In the genomic region with DNA sequence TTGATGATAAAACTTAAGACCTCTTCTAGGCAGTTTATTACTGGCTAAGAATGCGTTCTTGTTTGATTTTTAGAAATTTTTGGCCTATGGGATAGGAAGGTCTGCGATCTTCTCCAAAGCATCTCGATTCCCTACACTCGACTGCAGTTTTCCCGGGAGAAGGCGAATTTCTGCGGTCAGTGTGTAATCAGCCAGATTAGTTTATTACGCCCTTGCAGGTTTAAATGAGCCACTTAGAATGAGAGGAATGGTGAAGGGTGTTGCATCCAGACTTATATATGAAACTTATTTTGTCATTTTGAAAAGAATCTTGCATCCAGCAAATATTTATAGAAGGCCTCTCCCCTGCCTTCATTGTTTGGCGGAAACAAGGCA, we compare ENCODE assay signal across 8 cellular contexts. TPM values are rescaled to one million over a fixed set of nuclear protein-coding genes. Genes with fewer than 3 reads are reported as not detected.
DNase-seq lines count a peak whose midpoint lies in the region; ATAC-seq, FAIRE-seq and TF ChIP-seq lines count a peak whose summit lies in the region.

No MANE protein-coding gene starts in this region.

- H2BK5ac ChIP-seq in mesendoderm (ENCODE audit: low read length) = no peak overlapping the region

- no peak overlapping the region for H4K8ac ChIP-seq in mesendoderm (ENCODE audit: low read depth, low read length)

- peaks cover 11% of the 10 kb centered on the region for H3K79me1 ChIP-seq in mesendoderm (ENCODE audit: low read length)

- intact Hi-C loops in left ventricle myocardium inferior (cut with micrococcal nuclease) = no loop called here
- intact Hi-C loops in left ventricle myocardium superior (cut with micrococcal nuclease) = no loop called here
- intact Hi-C loops in head of caudate nucleus (cut with DNase I) = no loop called here

- peaks cover 3% of the 10 kb centered on the region for H3K36me3 ChIP-seq in left ventricle myocardium inferior
- H3K36me3 ChIP-seq in mesendoderm (ENCODE audit: control insufficient read depth, insufficient read depth, low read length) = peaks cover under 1% of the 10 kb centered on the region

- peaks cover 44% of the 10 kb centered on the region for H3K4me1 Mint-ChIP-seq in brain

- H3K4me3 ChIP-seq in left ventricle myocardium inferior = peak overlapping the region; percentile 93
- H3K4me3 ChIP-seq in mesendoderm (ENCODE audit: low read length) = peak overlapping the region; percentile 89

- H2BK120ac ChIP-seq in mesendoderm (ENCODE audit: low read depth, low read length) = no peak overlapping the region

- H3K9ac ChIP-seq in mesendoderm (ENCODE audit: low read length) = peak overlapping the region; percentile 84

- WGBS in mesendoderm (ENCODE audit: extremely low coverage, insufficient coverage, low lambda C conversion rate) = no CpG with 5 or more reads among the region's 9 CpGs

- H3K4ac ChIP-seq in mesendoderm (ENCODE audit: low read depth, low read length) = no peak overlapping the region

- H2BK15ac ChIP-seq in mesendoderm (replicated peaks; ENCODE audit: low read depth) = no peak overlapping the region

- H3K27ac Mint-ChIP-seq in brain = peak overlapping the region; percentile 92 to 100 (median 98)

- FAIRE-seq in D721Med (lab: Jason Lieb, UNC) = no peak

- H3K79me2 ChIP-seq in mesendoderm (ENCODE audit: control insufficient read depth, insufficient read depth, low read length) = peaks cover 57% of the 10 kb centered on the region

- H3K9me3 Mint-ChIP-seq in brain = peaks cover 0 to 3% (median 0%) of the 10 kb centered on the region in 5 experiments

- peak overlapping the region; percentile 11 for H3K18ac ChIP-seq in mesendoderm (ENCODE audit: low read length)

- no peak for TF ChIP-seq CTCF in left ventricle myocardium inferior (IDR thresholded peaks at IDR 0.05; ENCODE audit: borderline replicate concordance)
- no peak for TF ChIP-seq CTCF in brain (conservative IDR thresholded peaks at IDR 0.05)
- TF ChIP-seq CTCF in D721Med (IDR thresholded peaks at IDR 0.05; ENCODE audit: insufficient read depth, missing control alignments) = no peak

- H3K56ac ChIP-seq in mesendoderm (ENCODE audit: low read length) = peak overlapping the region; percentile 96

- peaks cover 22% of the 10 kb centered on the region for H3K36me3 Mint-ChIP-seq in brain

- H3K27ac ChIP-seq in left ventricle myocardium inferior (replicated peaks) (peak overlapping the region; percentile 96), mesendoderm (ENCODE audit: low read depth, low read length) (no peak overlapping the region)

- peak overlapping the region; percentile 99 to 100 (median 100) for H3K4me3 Mint-ChIP-seq in brain

- H3K4me1 ChIP-seq in left ventricle myocardium inferior = peaks cover 60% of the 10 kb centered on the region
- H3K4me1 ChIP-seq in mesendoderm (ENCODE audit: control insufficient read depth, low read depth, low read length) = peaks cover 5% of the 10 kb centered on the region

- peaks cover 21% of the 10 kb centered on the region for H3K27me3 Mint-ChIP-seq in brain

- ATAC-seq in left ventricle myocardium superior = no peak
- no peak for ATAC-seq in HG02798 (IDR thresholded peaks at IDR 0.05; ENCODE audit: poor library complexity, unreplicated experiment)

- peak overlapping the region; percentile 74 for H3K4me2 ChIP-seq in mesendoderm (ENCODE audit: low read length)

- no peak overlapping the region for H3K23ac ChIP-seq in mesendoderm (ENCODE audit: low read length)

- H2AK5ac ChIP-seq in mesendoderm (ENCODE audit: low read length) = no peak overlapping the region

- H4K5ac ChIP-seq in mesendoderm (ENCODE audit: low read length) = no peak overlapping the region

- no peaks in the 10 kb centered on the region for H3K9me3 ChIP-seq in left ventricle myocardium inferior (replicated peaks)

- DNase-seq in left ventricle myocardium inferior = no peak
- no peak for DNase-seq in left ventricle myocardium superior
- DNase-seq in mesendoderm = peak; percentile 9
- no peak for DNase-seq in NCI-H2029 treated with DMSO at 0.1 percent for 48 hours (lab: John Stamatoyannopoulos, UW)
- DNase-seq in head of caudate nucleus = no peak
- no peak for DNase-seq in D721Med (ENCODE audit: insufficient read length, low spot score)

- H3K27me3 ChIP-seq in left ventricle myocardium inferior (ENCODE audit: low read depth) (peaks cover 5% of the 10 kb centered on the region), mesendoderm (ENCODE audit: insufficient read depth, low read length, poor library complexity) (no peaks in the 10 kb centered on the region)

RNA-seq across cellular contexts. Expression of a gene that starts 1.2 kb away (rescaled TPM):
- total RNA-seq in left ventricle myocardium inferior (25.3 TPM), left ventricle myocardium superior (25.7 TPM)
- polyA plus RNA-seq in brain (ENCODE audit: insufficient read depth, low read depth, low replicate concordance) = 16.8 TPM
- polyA plus RNA-seq in mesendoderm (2013, experiment 1 of 2) = 48.3 TPM
- polyA plus RNA-seq in mesendoderm (2013, experiment 2 of 2) = 51.0 TPM
